30 cellular contexts compared by ENCODE assay signal in genomic region chr12:117300131-117300530, GRCh38.
"Had no signal": no experiment of that assay in that cellular context is flagged by ENCODE, and none has a peak within 500 bp of the region (broad histone marks: within the 10 kb centered on the region; RNA-seq: fewer than 3 reads in every experiment).

No MANE protein-coding gene starts in this region.

- H3K9me3 Mint-ChIP-seq: activated CD4-positive, alpha-beta memory T cell treated with anti-CD3 and anti-CD28 coated beads, Interleukin-2, amount 10 ng/mL, durations not matched to agents 7 days and 5 days; activated CD4-positive, alpha-beta T cell treated with anti-CD3 and anti-CD28 coated beads, Interleukin-2, amount 10 ng/mL, durations not matched to agents 7 days and 5 days; activated naive CD4-positive, alpha-beta T cell treated with anti-CD3 and anti-CD28 coated beads, Interleukin-2, amount 10 ng/mL, durations not matched to agents 7 days and 5 days; activated naive CD8-positive, alpha-beta T cell treated with anti-CD3 and anti-CD28 coated beads, Interleukin-2, amount 10 ng/mL, durations not matched to agents 7 days and 5 days; activated T-cell treated with anti-CD3 and anti-CD28 coated beads, Interleukin-2, amount 50 U/mL, for 24 hours; endodermal cell had no signal

- DNase-seq: activated CD4-positive, alpha-beta memory T cell treated with anti-CD3 and anti-CD28 coated beads, Interleukin-2, amount 10 ng/mL, durations not matched to agents 7 days and 5 days; activated CD4-positive, alpha-beta T cell treated with anti-CD3 and anti-CD28 coated beads for 4 hours; activated CD4-positive, alpha-beta T cell treated with anti-CD3 and anti-CD28 coated beads, Interleukin-2, amount 10 ng/mL, durations not matched to agents 7 days and 5 days; activated CD4-positive, alpha-beta T cell treated with anti-CD3 and anti-CD28 coated beads, Interleukin-2, amount 50 U/mL, for 4 hours; activated CD4-positive, CD25-positive, alpha-beta regulatory T cell; activated CD4-positive, CD25-positive, alpha-beta regulatory T cell treated with anti-CD3 and anti-CD28 coated beads, Interleukin-2, amount 50 U/mL, for 72 hours; activated CD8-positive, alpha-beta memory T cell treated with anti-CD3 and anti-CD28 coated beads, Interleukin-2, amount 50 U/mL, for 48 hours; activated gamma-delta T cell; activated naive CD4-positive, alpha-beta T cell; activated naive CD4-positive, alpha-beta T cell treated with anti-CD3 and anti-CD28 coated beads, Interleukin-2, amount 10 ng/mL, durations not matched to agents 7 days and 5 days; activated naive CD8-positive, alpha-beta T cell treated with anti-CD3 and anti-CD28 coated beads, Interleukin-2, amount 10 ng/mL, durations not matched to agents 7 days and 5 days; activated T-cell treated with anti-CD3 and anti-CD28 coated beads for 4 hours; activated T-cell treated with anti-CD3 and anti-CD28 coated beads, Interleukin-2, amount 50 U/mL, for 24 hours; activated T-cell treated with anti-CD3 and anti-CD28 coated beads, Interleukin-2, amount 50 U/mL, for 72 hours; central memory CD4-positive, alpha-beta T cell; cerebellar nuclear complex; colonic mucosa; effector CD8-positive, alpha-beta T cell; endodermal cell; foreskin keratinocyte; gastrocnemius medialis; glutamatergic neuron; heart left ventricle; T-helper 2 cell had no signal

- H3K4me3 Mint-ChIP-seq: activated CD4-positive, alpha-beta memory T cell treated with anti-CD3 and anti-CD28 coated beads, Interleukin-2, amount 10 ng/mL, durations not matched to agents 7 days and 5 days; activated CD4-positive, alpha-beta T cell treated with anti-CD3 and anti-CD28 coated beads, Interleukin-2, amount 10 ng/mL, durations not matched to agents 7 days and 5 days; activated naive CD4-positive, alpha-beta T cell treated with anti-CD3 and anti-CD28 coated beads, Interleukin-2, amount 10 ng/mL, durations not matched to agents 7 days and 5 days; activated naive CD8-positive, alpha-beta T cell treated with anti-CD3 and anti-CD28 coated beads, Interleukin-2, amount 10 ng/mL, durations not matched to agents 7 days and 5 days; activated T-cell treated with anti-CD3 and anti-CD28 coated beads, Interleukin-2, amount 50 U/mL, for 24 hours; activated T-cell treated with anti-CD3 and anti-CD28 coated beads, Interleukin-2, amount 50 U/mL, for 72 hours; brain; endodermal cell had no signal

- H3K4me1 Mint-ChIP-seq: activated CD4-positive, alpha-beta memory T cell treated with anti-CD3 and anti-CD28 coated beads, Interleukin-2, amount 10 ng/mL, durations not matched to agents 7 days and 5 days; activated CD4-positive, alpha-beta T cell treated with anti-CD3 and anti-CD28 coated beads, Interleukin-2, amount 10 ng/mL, durations not matched to agents 7 days and 5 days; activated naive CD4-positive, alpha-beta T cell treated with anti-CD3 and anti-CD28 coated beads, Interleukin-2, amount 10 ng/mL, durations not matched to agents 7 days and 5 days; activated naive CD8-positive, alpha-beta T cell treated with anti-CD3 and anti-CD28 coated beads, Interleukin-2, amount 10 ng/mL, durations not matched to agents 7 days and 5 days; brain; endodermal cell had no signal

- H3K36me3 Mint-ChIP-seq: activated naive CD4-positive, alpha-beta T cell treated with anti-CD3 and anti-CD28 coated beads, Interleukin-2, amount 10 ng/mL, durations not matched to agents 7 days and 5 days; activated naive CD8-positive, alpha-beta T cell treated with anti-CD3 and anti-CD28 coated beads, Interleukin-2, amount 10 ng/mL, durations not matched to agents 7 days and 5 days; brain had no signal

- ATAC-seq: activated naive CD4-positive, alpha-beta T cell treated with anti-CD3 and anti-CD28 coated beads, Interleukin-2, amount 50 U/mL, for 72 hours; activated T-cell treated with anti-CD3 and anti-CD28 coated beads, Interleukin-2, amount 50 U/mL, for 72 hours; foreskin keratinocyte; gastrocnemius medialis; heart left ventricle had no signal

- H3K4me1 ChIP-seq: ascending aorta, breast epithelium, colonic mucosa, esophagus muscularis mucosa, foreskin keratinocyte, gastrocnemius medialis, heart left ventricle had no signal

- H3K9me3 ChIP-seq: ascending aorta, breast epithelium, colonic mucosa, gastrocnemius medialis had no signal

- H3K27me3 Mint-ChIP-seq: activated CD4-positive, alpha-beta memory T cell treated with anti-CD3 and anti-CD28 coated beads, Interleukin-2, amount 10 ng/mL, durations not matched to agents 7 days and 5 days; activated CD4-positive, alpha-beta T cell treated with anti-CD3 and anti-CD28 coated beads, Interleukin-2, amount 10 ng/mL, durations not matched to agents 7 days and 5 days; activated naive CD4-positive, alpha-beta T cell treated with anti-CD3 and anti-CD28 coated beads, Interleukin-2, amount 10 ng/mL, durations not matched to agents 7 days and 5 days had no signal

- H3K27ac ChIP-seq: ascending aorta, breast epithelium, cardiac muscle cell, colonic mucosa, esophagus muscularis mucosa, foreskin keratinocyte, gastrocnemius medialis, heart left ventricle had no signal

- H3K36me3 ChIP-seq: ascending aorta, breast epithelium, cardiac muscle cell, colonic mucosa, esophagus muscularis mucosa, gastrocnemius medialis, heart left ventricle had no signal

- H3K4me3 ChIP-seq: ascending aorta, breast epithelium, cardiac muscle cell, colonic mucosa, esophagus muscularis mucosa, gastrocnemius medialis, heart left ventricle had no signal

- H3K27ac Mint-ChIP-seq: activated CD4-positive, alpha-beta memory T cell treated with anti-CD3 and anti-CD28 coated beads, Interleukin-2, amount 10 ng/mL, durations not matched to agents 7 days and 5 days; activated CD4-positive, alpha-beta T cell treated with anti-CD3 and anti-CD28 coated beads, Interleukin-2, amount 10 ng/mL, durations not matched to agents 7 days and 5 days; activated naive CD4-positive, alpha-beta T cell treated with anti-CD3 and anti-CD28 coated beads, Interleukin-2, amount 10 ng/mL, durations not matched to agents 7 days and 5 days; activated naive CD8-positive, alpha-beta T cell treated with anti-CD3 and anti-CD28 coated beads, Interleukin-2, amount 10 ng/mL, durations not matched to agents 7 days and 5 days; activated T-cell treated with anti-CD3 and anti-CD28 coated beads, Interleukin-2, amount 50 U/mL, for 24 hours; activated T-cell treated with anti-CD3 and anti-CD28 coated beads, Interleukin-2, amount 50 U/mL, for 72 hours; endodermal cell had no signal

- H3K27me3 ChIP-seq: ascending aorta, breast epithelium, cardiac muscle cell, colonic mucosa, foreskin keratinocyte, gastrocnemius medialis had no signal
